2 cellular contexts compared by ENCODE assay signal in genomic region chr1:165632491-165632890, GRCh38.
TF ChIP-seq lines count a peak whose summit lies in the region.

No MANE protein-coding gene starts in this region.

TF ChIP-seq in GM12878, 131 proteins besides CTCF, POLR2A, EP300 and RAD21 (continues in another document):
- TF ChIP-seq, protein P1, sequence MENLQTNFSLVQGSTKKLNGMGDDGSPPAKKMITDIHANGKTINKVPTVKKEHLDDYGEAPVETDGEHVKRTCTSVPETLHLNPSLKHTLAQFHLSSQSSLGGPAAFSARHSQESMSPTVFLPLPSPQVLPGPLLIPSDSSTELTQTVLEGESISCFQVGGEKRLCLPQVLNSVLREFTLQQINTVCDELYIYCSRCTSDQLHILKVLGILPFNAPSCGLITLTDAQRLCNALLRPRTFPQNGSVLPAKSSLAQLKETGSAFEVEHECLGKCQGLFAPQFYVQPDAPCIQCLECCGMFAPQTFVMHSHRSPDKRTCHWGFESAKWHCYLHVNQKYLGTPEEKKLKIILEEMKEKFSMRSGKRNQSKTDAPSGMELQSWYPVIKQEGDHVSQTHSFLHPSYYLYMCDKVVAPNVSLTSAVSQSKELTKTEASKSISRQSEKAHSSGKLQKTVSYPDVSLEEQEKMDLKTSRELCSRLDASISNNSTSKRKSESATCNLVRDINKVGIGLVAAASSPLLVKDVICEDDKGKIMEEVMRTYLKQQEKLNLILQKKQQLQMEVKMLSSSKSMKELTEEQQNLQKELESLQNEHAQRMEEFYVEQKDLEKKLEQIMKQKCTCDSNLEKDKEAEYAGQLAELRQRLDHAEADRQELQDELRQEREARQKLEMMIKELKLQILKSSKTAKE (IDR thresholded peaks at IDR 0.05; ENCODE audit: low read depth, poor library complexity, severe bottlenecking): no peak
- TF ChIP-seq NFYA (IDR thresholded peaks at IDR 0.05; ENCODE audit: borderline replicate concordance, low read depth, low read length) (no peak), IKZF2 (IDR thresholded peaks at IDR 0.05) (no peak), PKNOX1 (IDR thresholded peaks at IDR 0.05) (no peak), YBX1 (IDR thresholded peaks at IDR 0.05) (no peak), RB1 (IDR thresholded peaks at IDR 0.05; ENCODE audit: borderline replicate concordance) (no peak), HDGF (IDR thresholded peaks at IDR 0.05) (no peak), JUND (IDR thresholded peaks at IDR 0.05; ENCODE audit: low read depth, low read length) (no peak), ZNF592 (IDR thresholded peaks at IDR 0.05) (no peak), CBFB (IDR thresholded peaks at IDR 0.05; ENCODE audit: low read depth) (no peak), IRF4 (IDR thresholded peaks at IDR 0.05; ENCODE audit: low read depth, low read length) (no peak), POU2F2 (IDR thresholded peaks at IDR 0.05; ENCODE audit: borderline replicate concordance, low read depth, low read length) (no peak)
- TF ChIP-seq, protein P2, sequence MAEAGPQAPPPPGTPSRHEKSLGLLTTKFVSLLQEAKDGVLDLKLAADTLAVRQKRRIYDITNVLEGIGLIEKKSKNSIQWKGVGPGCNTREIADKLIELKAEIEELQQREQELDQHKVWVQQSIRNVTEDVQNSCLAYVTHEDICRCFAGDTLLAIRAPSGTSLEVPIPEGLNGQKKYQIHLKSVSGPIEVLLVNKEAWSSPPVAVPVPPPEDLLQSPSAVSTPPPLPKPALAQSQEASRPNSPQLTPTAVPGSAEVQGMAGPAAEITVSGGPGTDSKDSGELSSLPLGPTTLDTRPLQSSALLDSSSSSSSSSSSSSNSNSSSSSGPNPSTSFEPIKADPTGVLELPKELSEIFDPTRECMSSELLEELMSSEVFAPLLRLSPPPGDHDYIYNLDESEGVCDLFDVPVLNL (IDR thresholded peaks at IDR 0.05; ENCODE audit: low read depth, low read length): no peak
- TF ChIP-seq, protein P3, sequence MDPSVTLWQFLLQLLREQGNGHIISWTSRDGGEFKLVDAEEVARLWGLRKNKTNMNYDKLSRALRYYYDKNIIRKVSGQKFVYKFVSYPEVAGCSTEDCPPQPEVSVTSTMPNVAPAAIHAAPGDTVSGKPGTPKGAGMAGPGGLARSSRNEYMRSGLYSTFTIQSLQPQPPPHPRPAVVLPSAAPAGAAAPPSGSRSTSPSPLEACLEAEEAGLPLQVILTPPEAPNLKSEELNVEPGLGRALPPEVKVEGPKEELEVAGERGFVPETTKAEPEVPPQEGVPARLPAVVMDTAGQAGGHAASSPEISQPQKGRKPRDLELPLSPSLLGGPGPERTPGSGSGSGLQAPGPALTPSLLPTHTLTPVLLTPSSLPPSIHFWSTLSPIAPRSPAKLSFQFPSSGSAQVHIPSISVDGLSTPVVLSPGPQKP (IDR thresholded peaks at IDR 0.05; ENCODE audit: low read depth, low read length): no peak

TF ChIP-seq in HepG2, 621 proteins besides CTCF, POLR2A, EP300 and RAD21:
- TF ChIP-seq HDAC6 (IDR thresholded peaks at IDR 0.05; ENCODE audit: low read depth, low read length) (no peak), ZKSCAN8 (CRISPR knock-in tag; IDR thresholded peaks at IDR 0.05; ENCODE audit: borderline replicate concordance) (no peak), SMARCC2 (IDR thresholded peaks at IDR 0.05) (no peak), ZNF501 (CRISPR knock-in tag; IDR thresholded peaks at IDR 0.05) (no peak), BORCS8-MEF2B (CRISPR knock-in tag; IDR thresholded peaks at IDR 0.05) (no peak), GLI4 (CRISPR knock-in tag; IDR thresholded peaks at IDR 0.05; ENCODE audit: borderline replicate concordance) (no peak), ZFP62 (CRISPR knock-in tag; IDR thresholded peaks at IDR 0.05) (no peak), CBX1 (IDR thresholded peaks at IDR 0.05; ENCODE audit: low read depth) (no peak), NFIC (IDR thresholded peaks at IDR 0.05; ENCODE audit: low read length) (no peak), E2F5 (CRISPR knock-in tag; conservative IDR thresholded peaks at IDR 0.05) (no peak), HNRNPLL (IDR thresholded peaks at IDR 0.05; ENCODE audit: low read depth, low read length, poor library complexity, severe bottlenecking) (no peak), ESRRA (CRISPR knock-in tag; IDR thresholded peaks at IDR 0.05; ENCODE audit: low read depth) (no peak), ZNF510 (CRISPR knock-in tag; IDR thresholded peaks at IDR 0.05; ENCODE audit: low read depth) (no peak), ZNF746 (CRISPR knock-in tag; IDR thresholded peaks at IDR 0.05) (no peak), RNF2 (conservative IDR thresholded peaks at IDR 0.05; ENCODE audit: low read depth) (no peak), PHF5A (CRISPR knock-in tag; IDR thresholded peaks at IDR 0.05; ENCODE audit: low read depth, unreplicated experiment) (no peak), ZBTB25 (CRISPR knock-in tag; IDR thresholded peaks at IDR 0.05) (no peak), ZNF44 (CRISPR knock-in tag; IDR thresholded peaks at IDR 0.05) (no peak), HIVEP1 (CRISPR knock-in tag; IDR thresholded peaks at IDR 0.05) (no peak)
- TF ChIP-seq, protein P4, sequence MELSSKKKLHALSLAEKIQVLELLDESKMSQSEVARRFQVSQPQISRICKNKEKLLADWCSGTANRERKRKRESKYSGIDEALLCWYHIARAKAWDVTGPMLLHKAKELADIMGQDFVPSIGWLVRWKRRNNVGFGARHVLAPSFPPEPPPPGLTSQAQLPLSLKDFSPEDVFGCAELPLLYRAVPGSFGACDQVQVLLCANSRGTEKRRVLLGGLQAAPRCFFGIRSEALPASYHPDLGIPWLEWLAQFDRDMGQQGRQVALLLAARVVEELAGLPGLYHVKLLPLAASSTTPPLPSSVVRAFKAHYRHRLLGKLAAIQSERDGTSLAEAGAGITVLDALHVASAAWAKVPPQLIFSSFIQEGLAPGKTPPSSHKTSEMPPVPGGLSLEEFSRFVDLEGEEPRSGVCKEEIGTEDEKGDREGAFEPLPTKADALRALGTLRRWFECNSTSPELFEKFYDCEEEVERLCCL (CRISPR knock-in tag; IDR thresholded peaks at IDR 0.05; ENCODE audit: borderline replicate concordance): no peak
